ENCODE assay signal across 8 cellular contexts in genomic region chr9:95876138-95876444, GRCh38. TPM values are rescaled to one million over a fixed set of nuclear protein-coding genes. Genes with fewer than 3 reads are reported as not detected.
DNase-seq lines count a peak whose midpoint lies in the region; ATAC-seq, FAIRE-seq and TF ChIP-seq lines count a peak whose summit lies in the region.

No MANE protein-coding gene starts in this region.

- H3K36me3 ChIP-seq in kidney (ENCODE audit: control insufficient read depth in 1 of 2, insufficient read depth in 2 of 2, low read length in 2 of 2) (peaks cover 0 to under 1% of the 10 kb centered on the region in 2 donors), subcutaneous abdominal adipose tissue (ENCODE audit: control insufficient read depth in 5 of 5, insufficient read depth in 5 of 5, low read length in 5 of 5) (peaks cover 0 to 1% (median 0%) of the 10 kb centered on the region in 5 donors)

- H3K4me3 ChIP-seq in kidney (ENCODE audit: low read length in 2 of 2) (no peak overlapping the region), subcutaneous abdominal adipose tissue (ENCODE audit: low read depth in 1 of 5, low read length in 5 of 5) (no peak overlapping the region)

- ATAC-seq in GM21529 (IDR thresholded peaks at IDR 0.05; ENCODE audit: unreplicated experiment) (peak; percentile 21), T-helper 17 cell (peak; percentile 27)

- H3K9me3 ChIP-seq in T-helper 17 cell (ENCODE audit: control insufficient read depth, low read length, poor library complexity, severe bottlenecking): no peaks in the 10 kb centered on the region
- H3K9me3 ChIP-seq in kidney (ENCODE audit: control insufficient read depth in 1 of 2, low read length in 2 of 2): no peaks in the 10 kb centered on the region
- no peaks in the 10 kb centered on the region for H3K9me3 ChIP-seq in subcutaneous abdominal adipose tissue (ENCODE audit: control insufficient read depth in 5 of 5, low read length in 5 of 5)

- FAIRE-seq in kidney (lab: Jason Lieb, UNC): no peak

- no peaks in the 10 kb centered on the region for H3K27me3 ChIP-seq in subcutaneous abdominal adipose tissue (ENCODE audit: control insufficient read depth in 5 of 5, insufficient read depth in 4 of 5, low read length in 5 of 5)

- H3K27ac ChIP-seq in kidney (ENCODE audit: low read depth in 2 of 2, low read length in 2 of 2) (peak overlapping the region; percentile 99 to 100), subcutaneous abdominal adipose tissue (ENCODE audit: low read depth, low read length) (peak overlapping the region; percentile 98)

- DNase-seq in T-helper 17 cell (no peak), kidney (no peak), HFFc6 (no peak), DMS79 treated with DMSO at 0.1 percent for 48 hours (lab: John Stamatoyannopoulos, UW) (no peak)
- no peak for DNase-seq in stimulated activated CD8-positive, alpha-beta memory T cell treated with anti-CD3 and anti-CD28 coated beads, Interleukin-4, amount 100 ng/mL, for 48 hours
- no peak for DNase-seq in activated CD4-positive, alpha-beta T cell treated with anti-CD3 and anti-CD28 coated beads, Interleukin-2, amount 50 U/mL, for 48 hours

- peaks cover 21% of the 10 kb centered on the region for H3K4me1 Mint-ChIP-seq in T-helper 17 cell
- H3K4me1 Mint-ChIP-seq in HFFc6 (ENCODE audit: low read depth): peaks cover 26% of the 10 kb centered on the region

- H3K9me3 Mint-ChIP-seq in HFFc6: peaks cover 5% of the 10 kb centered on the region; the same call in 1 of the 2 replicates

- intact Hi-C loops in kidney (cut with DNase I): no loop called here

- H3K4me3 Mint-ChIP-seq in T-helper 17 cell (no peak overlapping the region), HFFc6 (no peak overlapping the region)

- TF ChIP-seq CTCF in kidney (IDR thresholded peaks at IDR 0.05; ENCODE audit: borderline replicate concordance, extremely low read depth, insufficient read depth) (no peak), HFFc6 (IDR thresholded peaks at IDR 0.05) (no peak)

- H3K4me1 ChIP-seq in kidney (ENCODE audit: control insufficient read depth in 1 of 2, insufficient read depth in 1 of 2, low read depth in 1 of 2, low read length in 2 of 2): peaks cover 0 to 8% of the 10 kb centered on the region in 2 donors
- peaks cover 4 to 11% (median 9%) of the 10 kb centered on the region in 5 donors for H3K4me1 ChIP-seq in subcutaneous abdominal adipose tissue (ENCODE audit: control insufficient read depth in 5 of 5, insufficient read depth in 5 of 5, low read length in 5 of 5)

- no peak overlapping the region for H3K27ac Mint-ChIP-seq in T-helper 17 cell
- H3K27ac Mint-ChIP-seq in HFFc6: no peak overlapping the region

- H3K36me3 Mint-ChIP-seq in T-helper 17 cell (ENCODE audit: low read depth) (peaks cover 4% of the 10 kb centered on the region), HFFc6 (ENCODE audit: low read depth) (peaks cover 38% of the 10 kb centered on the region)

- peak overlapping the region in 1 of 2 donors; percentile 100 for H3K9ac ChIP-seq in kidney (ENCODE audit: low read length in 2 of 2)
- H3K9ac ChIP-seq in subcutaneous abdominal adipose tissue (ENCODE audit: low read length in 5 of 5): peak overlapping the region in 1 of 5 donors; percentile 85

- H3K27me3 Mint-ChIP-seq in T-helper 17 cell: no peaks in the 10 kb centered on the region
- no peaks in the 10 kb centered on the region; the same call in none of the 2 replicates for H3K27me3 Mint-ChIP-seq in HFFc6 (ENCODE audit: insufficient read depth)

RNA-seq across cellular contexts. Expression of gene ERCC6L2, which starts 0.6 kb away (rescaled TPM):
- total RNA-seq in T-helper 17 cell: 10 to 100 TPM; 38.8 to 39.4 TPM
- 58.9 TPM for total RNA-seq in kidney
- 4.4 TPM for polyA plus RNA-seq in kidney (ENCODE audit: insufficient read depth, low read depth, low replicate concordance)
- total RNA-seq in HFFc6 (2021; fragmentation: NEBNext Ultra II Directional; extraction: Animal tissue kit (Norgen Biotek cat#: 25700)): 10 to 100 TPM; 26.2 to 31.4 (median 29.7) TPM
